Comparison of ENCODE assay signal across 22 cellular contexts in genomic region chr14:74380172-74380571, GRCh38. TPM values are rescaled to one million over a fixed set of nuclear protein-coding genes. Genes with fewer than 3 reads are reported as not detected.
A peak's percentile ranks its signal among the peaks of the same experiment; 100 is the strongest.
DNase-seq lines count a peak whose midpoint lies in the region; ATAC-seq and TF ChIP-seq lines count a peak whose summit lies in the region.
"Had no signal": no experiment of that assay in that cellular context is flagged by ENCODE, and none has a peak within 500 bp of the region (broad histone marks: within the 10 kb centered on the region; RNA-seq: fewer than 3 reads in every experiment).

No MANE protein-coding gene starts in this region.

- POLR2A ChIA-PET in IMR-90 (lab: Charles Lee; ENCODE audit: unreplicated experiment): no interaction called here
- POLR2A ChIA-PET in Panc1 (lab: Charles Lee): no interaction called here

- no CpG with 5 or more reads among the region's 9 CpGs for WGBS in IMR-90 (ENCODE audit: extremely low coverage in 2 of 2, insufficient read length in 1 of 2), 2 experiments

- ATAC-seq in IMR-90 (ENCODE audit: low read depth) (peak; percentile 29; the same call in 1 of the 2 replicates), Panc1 (peak; percentile 34; the same call in 1 of the 2 replicates), HG03097 (IDR thresholded peaks at IDR 0.05; ENCODE audit: low FRiP score, unreplicated experiment) (no peak)
- ATAC-seq: HepG2 had no signal

- dilution Hi-C loops in IMR-90 (cut with HindIII; ENCODE audit: low sequenced_read_pairs, unreplicated experiment): no loop called here

- H3K9ac ChIP-seq in IMR-90 (ENCODE audit: low read depth, low read length): no peak overlapping the region
- H3K9ac ChIP-seq: KMS-11 had no signal

- H3K4me3 ChIP-seq in IMR-90 (ENCODE audit: insufficient read depth, low read depth, low read length): no peak overlapping the region
- no peak overlapping the region for H3K4me3 ChIP-seq in Panc1 (ENCODE audit: low read depth in 2 of 2, low read length in 2 of 2)
- H3K4me3 ChIP-seq: SK-N-MC had no signal

- no peak overlapping the region for H3K4ac ChIP-seq in IMR-90 (ENCODE audit: low read depth, low read length)

- intact Hi-C loops in IMR-90 (cut with micrococcal nuclease) (no loop called here), Panc1 (cut with micrococcal nuclease; ENCODE audit: unreplicated experiment) (no loop called here)

- H4K91ac ChIP-seq in IMR-90 (ENCODE audit: insufficient read depth, low read depth, low read length): no peak overlapping the region

- H3K4me2 ChIP-seq in IMR-90 (ENCODE audit: low read depth, low read length): no peak overlapping the region
- H3K4me2 ChIP-seq: KMS-11 had no signal

- in situ Hi-C loops in IMR-90 (cut with MboI; ENCODE audit: low sequenced_read_pairs) (no loop called here), Panc1 (cut with HindIII; ENCODE audit: low pct_unique_long_range_greater_than_20kb, low sequenced_read_pairs) (no loop called here)

- no peak overlapping the region for H2AFZ ChIP-seq in IMR-90 (replicated peaks; ENCODE audit: low read length, poor library complexity)

- no peaks in the 10 kb centered on the region for H3K36me3 ChIP-seq in IMR-90 (ENCODE audit: control insufficient read depth, insufficient read depth, low read length)
- H3K36me3 ChIP-seq in Panc1 (ENCODE audit: control insufficient read depth, insufficient read depth, low read length): no peaks in the 10 kb centered on the region

- no peak overlapping the region for H2BK15ac ChIP-seq in IMR-90 (ENCODE audit: low read depth, low read length)

- H3K9me3 ChIP-seq in IMR-90 (ENCODE audit: control insufficient read depth, insufficient read depth, low read length): no peaks in the 10 kb centered on the region
- no peaks in the 10 kb centered on the region for H3K9me3 ChIP-seq in Panc1 (ENCODE audit: control insufficient read depth, insufficient read depth, low read depth, low read length)

- H4K5ac ChIP-seq in IMR-90 (ENCODE audit: low read depth, low read length): no peak overlapping the region

- no peak for TF ChIP-seq POLR2A in IMR-90 (IDR thresholded peaks at IDR 0.05; ENCODE audit: low read depth, low read length)

- H3K9me1 ChIP-seq in IMR-90 (ENCODE audit: insufficient read depth, low read length): no peaks in the 10 kb centered on the region

- no peak overlapping the region for H3K56ac ChIP-seq in IMR-90 (ENCODE audit: extremely low read depth, insufficient read depth, low read length)

- H4K20me1 ChIP-seq in IMR-90 (ENCODE audit: insufficient read depth, low read length): no peaks in the 10 kb centered on the region

- no peak overlapping the region for H2AK5ac ChIP-seq in IMR-90 (ENCODE audit: low read depth, low read length)

- H3K27me3 ChIP-seq in IMR-90 (ENCODE audit: control insufficient read depth, insufficient read depth, low read length) (peaks cover 2% of the 10 kb centered on the region; the same call in 1 of the 2 replicates), Panc1 (ENCODE audit: control insufficient read depth, insufficient read depth, low read length) (no peaks in the 10 kb centered on the region)

- H4K8ac ChIP-seq in IMR-90 (ENCODE audit: low read depth in 2 of 2, low read length in 2 of 2): no peak overlapping the region

- H3K14ac ChIP-seq in IMR-90 (replicated peaks; ENCODE audit: low read depth, low read length): no peak overlapping the region

- H2AK9ac ChIP-seq in IMR-90 (replicated peaks; ENCODE audit: low read depth, low read length, poor library complexity): no peak overlapping the region

- H3K23ac ChIP-seq in IMR-90 (ENCODE audit: low read depth, low read length): no peak overlapping the region

- no peak overlapping the region for H3K18ac ChIP-seq in IMR-90 (ENCODE audit: low read depth, low read length)

- no peak overlapping the region for H2BK120ac ChIP-seq in IMR-90 (ENCODE audit: low read depth, low read length)

- no peak overlapping the region for H2BK5ac ChIP-seq in IMR-90 (ENCODE audit: low read depth, low read length, poor library complexity, severe bottlenecking)

- TF ChIP-seq CTCF in IMR-90 (conservative IDR thresholded peaks at IDR 0.05; ENCODE audit: low read depth, low read length) (no peak), Panc1 (IDR thresholded peaks at IDR 0.05) (no peak)

- TF ChIP-seq RAD21 in IMR-90 (IDR thresholded peaks at IDR 0.05; ENCODE audit: low read length): no peak

- H2BK20ac ChIP-seq in IMR-90 (ENCODE audit: low read depth, low read length): no peak overlapping the region

- peak; percentile 28 for DNase-seq in IMR-90
- no peak for DNase-seq in Panc1 (ENCODE audit: low read depth, low spot score)
- peak; percentile 29 for DNase-seq in fibroblast of gingiva (ENCODE audit: low read depth)
- peak; percentile 4 for DNase-seq in non-pigmented ciliary epithelial cell (ENCODE audit: low read depth)
- no peak for DNase-seq in activated T-cell treated with anti-CD3 and anti-CD28 coated beads, Interleukin-2, amount 50 U/mL, for 1 hour
- no peak for DNase-seq in NCI-H1092 treated with DMSO at 0.1 percent for 48 hours (lab: John Stamatoyannopoulos, UW)
- DNase-seq in NCI-H2171 treated with DMSO at 0.1 percent for 48 hours (lab: John Stamatoyannopoulos, UW): no peak
- DNase-seq: CD4-positive, CD25-positive, alpha-beta regulatory T cell; NCI-H1417; NCI-H1930; NCI-H226; NCI-H524; NCI-H774; SHP77 treated with DMSO at 0.1 percent for 48 hours; SW 1271 had no signal

- no TSS peak for BruUV-seq in IMR-90 (replicated peaks; lab: Mats Ljungman, UMichigan)
- BruUV-seq in Panc1 (replicated peaks; lab: Mats Ljungman, UMichigan): no TSS peak

- CTCF ChIA-PET in IMR-90 (lab: Yijun Ruan, JAX): no interaction called here
- CTCF ChIA-PET in Panc1 (lab: Charles Lee): no interaction called here

- H3K27ac ChIP-seq in IMR-90 (ENCODE audit: insufficient read depth, low read length): no peak overlapping the region
- no peak overlapping the region for H3K27ac ChIP-seq in Panc1 (ENCODE audit: low read length)
- H3K27ac ChIP-seq: KMS-11, SK-N-MC had no signal

- H3K79me1 ChIP-seq in IMR-90 (ENCODE audit: low read depth in 1 of 2, low read length in 2 of 2): no peaks in the 10 kb centered on the region

- H3K4me1 ChIP-seq in IMR-90 (ENCODE audit: control insufficient read depth, insufficient read depth, low read length) (peaks cover 3% of the 10 kb centered on the region; the same call in 1 of the 2 replicates), Panc1 (ENCODE audit: control insufficient read depth, insufficient read depth, low read length) (no peaks in the 10 kb centered on the region)

TF ChIP-seq in IMR-90, 13 proteins besides CTCF, POLR2A, EP300 and RAD21:
- no peak for TF ChIP-seq RCOR1 (IDR thresholded peaks at IDR 0.05; ENCODE audit: insufficient replicate concordance, low read length)
- no peak for TF ChIP-seq FOS (IDR thresholded peaks at IDR 0.05; ENCODE audit: low read depth, low read length)
- no peak for TF ChIP-seq ELK1 (IDR thresholded peaks at IDR 0.05; ENCODE audit: borderline replicate concordance, low read depth, low read length)
- no peak for TF ChIP-seq USF2 (IDR thresholded peaks at IDR 0.05; ENCODE audit: low read depth, low read length)
- no peak for TF ChIP-seq NFE2L2 (IDR thresholded peaks at IDR 0.05; ENCODE audit: low read depth, low read length)
- TF ChIP-seq CHD1 (IDR thresholded peaks at IDR 0.05; ENCODE audit: low read depth, low read length): no peak
- no peak for TF ChIP-seq MAZ (IDR thresholded peaks at IDR 0.05; ENCODE audit: borderline replicate concordance, low read depth, low read length)
- TF ChIP-seq BHLHE40 (IDR thresholded peaks at IDR 0.05; ENCODE audit: low read depth, low read length): no peak
- no peak for TF ChIP-seq RFX5 (IDR thresholded peaks at IDR 0.05; ENCODE audit: low read depth, low read length)
- no peak for TF ChIP-seq MXI1 (IDR thresholded peaks at IDR 0.05; ENCODE audit: borderline replicate concordance, low read depth, low read length)
- TF ChIP-seq CEBPB (IDR thresholded peaks at IDR 0.05; ENCODE audit: low read depth, low read length): no peak
- TF ChIP-seq MAFK (IDR thresholded peaks at IDR 0.05; ENCODE audit: low read depth, low read length): no peak
- TF ChIP-seq SMC3 (IDR thresholded peaks at IDR 0.05; ENCODE audit: low read depth, low read length): no peak

RNA-seq across cellular contexts. Expression of gene VRTN, which starts 31.9 kb away (rescaled TPM):
- total RNA-seq in IMR-90 (2012; rRNA removed) (not detected in 2 replicates), Panc1 (2021; ENCODE audit: unreplicated experiment) (not detected)
- not detected in 2 replicates for polyA plus RNA-seq in IMR-90 (2012; rRNA removed)
- not detected in 2 replicates for polyA plus RNA-seq in IMR-90 (2012; cell fraction: cytosol; rRNA removed)
- polyA plus RNA-seq in IMR-90 (2012; cell fraction: nucleus; rRNA removed; ENCODE audit: low replicate concordance): not detected in 2 replicates
- polyA plus RNA-seq in Panc1 (2012; ENCODE audit: insufficient read length): not detected
- total RNA-seq: A673; CD4-positive, CD25-positive, alpha-beta regulatory T cell; H4; HepG2 had no signal
- polyA plus RNA-seq: BJ; CD4-positive, CD25-positive, alpha-beta regulatory T cell; HepG2 had no signal

RNA-seq across cellular contexts. Expression of gene SYNDIG1L, which starts 45.8 kb away (rescaled TPM):
- not detected in 2 replicates for total RNA-seq in IMR-90 (2012; rRNA removed)
- polyA plus RNA-seq in IMR-90 (2012; rRNA removed): not detected in 2 replicates
- not detected in 2 replicates for polyA plus RNA-seq in IMR-90 (2012; cell fraction: cytosol; rRNA removed)
- polyA plus RNA-seq in IMR-90 (2012; cell fraction: nucleus; rRNA removed; ENCODE audit: low replicate concordance): 0.02 TPM in 1 of 2 replicates, not detected in the other
- not detected for total RNA-seq in Panc1 (2021; ENCODE audit: unreplicated experiment)
- not detected for polyA plus RNA-seq in Panc1 (2012; ENCODE audit: insufficient read length)
- total RNA-seq: A673; CD4-positive, CD25-positive, alpha-beta regulatory T cell; H4; HepG2 had no signal
- polyA plus RNA-seq: BJ; CD4-positive, CD25-positive, alpha-beta regulatory T cell had no signal

Comparison
In these comparisons a context has a peak if more than half of its experiments do, and no peak if none do; other contexts are left out.
1. DNase-seq: peak in IMR-90 (single experiment), fibroblast of gingiva (single experiment) and non-pigmented ciliary epithelial cell (single experiment); none in Panc1 (single experiment), activated T-cell treated with anti-CD3 and anti-CD28 coated beads, Interleukin-2, amount 50 U/mL, for 1 hour (single experiment), NCI-H1092 treated with DMSO at 0.1 percent for 48 hours (single experiment) and NCI-H2171 treated with DMSO at 0.1 percent for 48 hours (single experiment).